Comparison of ENCODE assay signal across 10 cellular contexts in the genomic region with DNA sequence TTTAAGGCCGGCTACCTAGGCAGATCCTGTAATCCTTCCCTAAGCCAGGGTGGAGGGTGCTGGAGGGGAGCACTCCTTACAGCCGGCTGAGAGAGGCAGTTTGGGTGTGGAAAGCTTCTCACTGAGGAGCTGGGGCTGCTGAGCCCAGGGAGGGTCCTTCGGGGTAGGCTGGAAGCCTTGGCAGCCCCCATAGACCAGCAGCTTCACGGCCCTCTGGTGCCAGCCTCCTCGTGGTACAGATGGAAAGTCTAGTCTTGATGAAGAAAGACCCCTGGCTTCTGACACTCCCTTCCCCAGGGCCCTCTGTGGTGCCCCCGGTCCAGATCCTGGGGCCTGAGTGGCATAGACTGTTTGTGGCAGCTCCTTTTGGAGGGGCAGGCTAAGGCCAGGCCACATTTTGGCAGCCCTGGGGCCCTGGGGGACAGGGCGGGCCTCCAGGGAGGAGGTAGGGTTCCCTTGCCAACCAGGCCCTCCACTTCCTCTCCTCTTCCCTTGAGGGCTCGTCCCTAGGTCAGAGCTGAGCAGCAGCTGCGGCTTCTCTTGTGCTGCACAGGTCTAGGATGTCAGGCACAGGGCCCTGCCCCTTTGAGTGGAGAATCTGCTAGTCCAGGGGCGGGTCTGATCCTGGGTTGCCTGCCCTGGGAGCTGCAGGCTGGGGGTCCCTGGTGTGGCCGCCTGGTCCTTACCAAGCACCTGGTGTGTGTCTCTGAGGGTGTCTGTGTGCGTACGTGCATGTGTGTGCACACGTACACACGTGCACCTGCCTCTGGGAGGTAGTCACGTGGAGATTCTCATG. TPM values are rescaled to one million over a fixed set of nuclear protein-coding genes. Genes with fewer than 3 reads are reported as not detected.
DNase-seq lines count a peak whose midpoint lies in the region; ATAC-seq and TF ChIP-seq lines count a peak whose summit lies in the region.
"Had no signal": no experiment of that assay in that cellular context is flagged by ENCODE, and none has a peak within 500 bp of the region (broad histone marks: within the 10 kb centered on the region; RNA-seq: fewer than 3 reads in every experiment).

No MANE protein-coding gene starts in this region.

- H3K4me3 Mint-ChIP-seq in mesothelial cell of epicardium, result no peak overlapping the region

- TF ChIP-seq CTCF in HFF-Myc (IDR thresholded peaks at IDR 0.05; ENCODE audit: low read depth, low read length, missing control alignments), result no peak
- no peak for TF ChIP-seq CTCF in WERI-Rb-1 (IDR thresholded peaks at IDR 0.05; ENCODE audit: low read depth, low read length)
- TF ChIP-seq CTCF in mesothelial cell of epicardium (IDR thresholded peaks at IDR 0.05; ENCODE audit: unreplicated experiment), result no peak

- H3K9me3 Mint-ChIP-seq in mesothelial cell of epicardium, result no peaks in the 10 kb centered on the region

- peaks cover 55% of the 10 kb centered on the region for H3K36me3 ChIP-seq in WERI-Rb-1

- no peaks in the 10 kb centered on the region for H3K27me3 Mint-ChIP-seq in mesothelial cell of epicardium (ENCODE audit: low read depth)

- peak overlapping the region; percentile 64 for H3K27ac Mint-ChIP-seq in mesothelial cell of epicardium

- no peaks in the 10 kb centered on the region for H3K27me3 ChIP-seq in WERI-Rb-1 (ENCODE audit: insufficient read depth, low read depth, severe bottlenecking)

- ATAC-seq in HG03097 (IDR thresholded peaks at IDR 0.05; ENCODE audit: low FRiP score, unreplicated experiment) (no peak), HG03025 (IDR thresholded peaks at IDR 0.05; ENCODE audit: low FRiP score, unreplicated experiment) (no peak)

- peak overlapping the region; percentile 65 for H3K27ac ChIP-seq in WERI-Rb-1
- H3K27ac ChIP-seq: KMS-11 had no signal

- H3K9me3 ChIP-seq in WERI-Rb-1 (ENCODE audit: severe bottlenecking), result no peaks in the 10 kb centered on the region

- H3K4me3 ChIP-seq in HFF-Myc (replicated peaks; ENCODE audit: low read depth, low read length), result peak overlapping the region; percentile 24
- H3K4me3 ChIP-seq in WERI-Rb-1 (ENCODE audit: low read depth, low read length), result no peak overlapping the region

- peaks cover 31% of the 10 kb centered on the region for H3K4me1 Mint-ChIP-seq in mesothelial cell of epicardium

- peaks cover 13% of the 10 kb centered on the region for H3K36me3 Mint-ChIP-seq in mesothelial cell of epicardium

- DNase-seq in DMS79 (lab: John Stamatoyannopoulos, UW), result peak; percentile 73
- no peak for DNase-seq in HFF-Myc (ENCODE audit: extremely low read depth, low read depth)
- peak; percentile 60 for DNase-seq in WERI-Rb-1
- DNase-seq in mesothelial cell of epicardium (ENCODE audit: low spot score in 2 of 2, unreplicated experiment in 2 of 2), result no peak
- no peak for DNase-seq in DMS 273 treated with DMSO at 0.1 percent for 48 hours (lab: John Stamatoyannopoulos, UW)
- no peak for DNase-seq in SHP77 (lab: John Stamatoyannopoulos, UW)
- DNase-seq: stimulated activated CD4-positive, alpha-beta T cell treated with anti-CD3 and anti-CD28 coated beads, Interleukin-2, amount 100 ng/mL, for 24 hours had no signal

RNA-seq across cellular contexts. Expression of a gene that starts 4.8 kb away (rescaled TPM):
- 133 to 141 TPM (median 134 TPM) in 3 replicates for total RNA-seq in mesothelial cell of epicardium

RNA-seq across cellular contexts. Expression of a gene that starts 5.0 kb away (rescaled TPM):
- 0.36 TPM in 1 of 3 replicates, not detected in the others for total RNA-seq in mesothelial cell of epicardium

RNA-seq across cellular contexts. Expression of a gene that starts 31.5 kb away (rescaled TPM):
- 23.4 to 24.9 TPM (median 23.7 TPM) in 3 replicates for total RNA-seq in mesothelial cell of epicardium

RNA-seq across cellular contexts. Expression of a gene that starts 43.4 kb away (rescaled TPM):
- 169 to 186 TPM (median 177 TPM) in 3 replicates for total RNA-seq in mesothelial cell of epicardium

Comparison
In these comparisons a context has a peak if more than half of its experiments do, and no peak if none do; other contexts are left out.
1. DNase-seq: peak in DMS79 (single experiment) and WERI-Rb-1 (single experiment); none in HFF-Myc (single experiment), mesothelial cell of epicardium (0 of 2), DMS 273 treated with DMSO at 0.1 percent for 48 hours (single experiment) and SHP77 (0 of 2).